Comparison of ENCODE assay signal across 18 cellular contexts in the genomic region with DNA sequence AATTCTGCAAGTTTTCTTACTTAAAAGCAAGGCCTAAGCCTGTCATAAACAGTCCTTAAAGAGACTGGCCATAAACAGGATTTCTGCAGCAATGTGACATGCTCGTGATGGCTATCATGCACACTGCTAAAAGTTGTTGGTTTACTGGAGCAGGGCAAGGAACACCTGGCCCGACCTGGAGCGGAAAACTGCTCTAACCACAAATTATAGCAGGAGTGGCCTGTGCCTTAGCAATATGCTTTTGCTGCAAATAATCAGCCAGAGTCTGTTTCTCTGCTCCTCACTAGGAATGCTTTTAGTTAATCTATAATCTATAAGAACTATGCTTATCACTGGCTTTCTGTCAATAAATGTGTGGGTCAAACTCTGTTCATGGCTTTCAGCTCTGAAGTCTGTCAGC.
A peak's percentile ranks its signal among the peaks of the same experiment; 100 is the strongest.
DNase-seq lines count a peak whose midpoint lies in the region; ATAC-seq and TF ChIP-seq lines count a peak whose summit lies in the region.
"Had no signal": no experiment of that assay in that cellular context is flagged by ENCODE, and none has a peak within 500 bp of the region (broad histone marks: within the 10 kb centered on the region; RNA-seq: fewer than 3 reads in every experiment).

No MANE protein-coding gene starts in this region.

- 71 to 79% (median 75%) methylated on average over 3 of the region's 3 CpGs for WGBS in spleen, 5 donors

- intact Hi-C loops in colonic mucosa (cut with DNase I) (no loop called here), spleen (cut with DNase I; ENCODE audit: low total_unique reads) (no loop called here)

- no peak for TF ChIP-seq POLR2A in spleen (IDR thresholded peaks at IDR 0.05)

- no peak overlapping the region for H3K9ac ChIP-seq in colonic mucosa (ENCODE audit: low read depth in 2 of 2, low read length in 2 of 2)
- H3K9ac ChIP-seq: KMS-11 had no signal

- H3K4me1 ChIP-seq in colonic mucosa (no peaks in the 10 kb centered on the region), right atrium auricular region (no peaks in the 10 kb centered on the region), spleen (no peaks in the 10 kb centered on the region)

- no peaks in the 10 kb centered on the region for H3K36me3 ChIP-seq in colonic mucosa
- H3K36me3 ChIP-seq in right atrium auricular region = no peaks in the 10 kb centered on the region
- no peaks in the 10 kb centered on the region for H3K36me3 ChIP-seq in spleen

- no peak overlapping the region for H3K4me3 ChIP-seq in colonic mucosa
- H3K4me3 ChIP-seq in right atrium auricular region = no peak overlapping the region
- no peak overlapping the region for H3K4me3 ChIP-seq in spleen
- H3K4me3 ChIP-seq: SK-N-MC had no signal

- H3K27me3 ChIP-seq in colonic mucosa = no peaks in the 10 kb centered on the region
- H3K27me3 ChIP-seq in right atrium auricular region = no peaks in the 10 kb centered on the region
- H3K27me3 ChIP-seq in spleen (replicated peaks in 1 of 7) = no peaks in the 10 kb centered on the region

- DNase-seq in COLO668 (lab: John Stamatoyannopoulos, UW; ENCODE audit: unreplicated experiment) (peak; percentile 4), colonic mucosa (peak; percentile 73), mucosa of gallbladder (ENCODE audit: low spot score) (peak; percentile 52), NCI-H2081 (lab: John Stamatoyannopoulos, UW) (no peak), NCI-H1092 treated with DMSO at 0.1 percent for 48 hours (lab: John Stamatoyannopoulos, UW) (no peak), right atrium auricular region (ENCODE audit: low spot score) (no peak), spleen (no peak)
- DNase-seq: DMS79 treated with DMSO at 0.1 percent for 48 hours, GDM1, NCI-H1417, NCI-H1930, NCI-H226, NCI-H69, PC-3 had no signal

- H3K9me3 ChIP-seq in colonic mucosa (no peaks in the 10 kb centered on the region), right atrium auricular region (no peaks in the 10 kb centered on the region), spleen (peaks cover 0 to 2% (median 0%) of the 10 kb centered on the region in 8 donors)

- H3K27ac ChIP-seq in colonic mucosa = peak overlapping the region; percentile 34
- no peak overlapping the region for H3K27ac ChIP-seq in right atrium auricular region
- no peak overlapping the region for H3K27ac ChIP-seq in spleen
- H3K27ac ChIP-seq: C4-2B, KMS-11, SK-N-MC had no signal

- TF ChIP-seq CTCF in colonic mucosa (IDR thresholded peaks at IDR 0.05) (no peak), right atrium auricular region (IDR thresholded peaks at IDR 0.05) (no peak), spleen (IDR thresholded peaks at IDR 0.05 in 8 of 11, conservative IDR thresholded peaks at IDR 0.05 in 3 of 11) (no peak)

- ATAC-seq in HG03432 (IDR thresholded peaks at IDR 0.05; ENCODE audit: unreplicated experiment) = peak; percentile 37
- ATAC-seq: PC-3 had no signal

Comparison
In these comparisons a context has a peak if more than half of its experiments do, and no peak if none do; other contexts are left out.
1. DNase-seq: peak in COLO668 (single experiment), colonic mucosa (single experiment) and mucosa of gallbladder (single experiment); none in NCI-H2081 (0 of 2), NCI-H1092 treated with DMSO at 0.1 percent for 48 hours (single experiment), right atrium auricular region (single experiment) and spleen (single experiment).